Comparison of ENCODE assay signal across 9 cellular contexts in genomic region chr17:7651097-7651958, GRCh38. TPM values are rescaled to one million over a fixed set of nuclear protein-coding genes. Genes with fewer than 3 reads are reported as not detected.
A peak's percentile ranks its signal among the peaks of the same experiment; 100 is the strongest.
DNase-seq lines count a peak whose midpoint lies in the region; ATAC-seq and TF ChIP-seq lines count a peak whose summit lies in the region.
"Had no signal": no experiment of that assay in that cellular context is flagged by ENCODE, and none has a peak within 500 bp of the region (broad histone marks: within the 10 kb centered on the region; RNA-seq: fewer than 3 reads in every experiment).

No MANE protein-coding gene starts in this region.

- H3K36me3 ChIP-seq in brain microvascular endothelial cell (replicated peaks) (no peaks in the 10 kb centered on the region), liver (ENCODE audit: control insufficient read depth in 4 of 4, insufficient read depth in 3 of 4, low read depth in 1 of 4, low read length in 3 of 4) (no peaks in the 10 kb centered on the region), thymus (ENCODE audit: control insufficient read depth, insufficient read depth) (no peaks in the 10 kb centered on the region)

- POLR2A ChIA-PET in activated CD4-positive, alpha-beta T cell treated with anti-CD3 and anti-CD28 coated beads for 36 hours (lab: Charles Lee) = interaction anchor here (0.5 to 1.8 kb wide), 5 partner anchors 34 to 79 kb away, joined by 4 to 8 read pairs (median 7); partner anchors contain the start of genes FXR2 and TP53
- POLR2A ChIA-PET in RWPE1 (lab: Yijun Ruan, JAX; ENCODE audit: low non-redundant PET) = interaction anchor here (0.6 to 0.8 kb wide), 2 partner anchors 35 to 293 kb away, joined by 3 to 4 read pairs; no protein-coding TSS in a partner anchor

- H3K4me3 ChIP-seq in brain microvascular endothelial cell (ENCODE audit: low read depth, low read length) (peak overlapping the region; percentile 17), liver (ENCODE audit: low read depth in 1 of 3, low read length in 3 of 3) (peak overlapping the region; percentile 49 to 66 (median 50)), thymus (ENCODE audit: low read length) (peak overlapping the region; percentile 40)

- no peak for ATAC-seq in activated CD4-positive, alpha-beta T cell treated with anti-CD3 and anti-CD28 coated beads for 36 hours
- no peak for ATAC-seq in GM19467 (IDR thresholded peaks at IDR 0.05; ENCODE audit: unreplicated experiment)

- no peak overlapping the region for H3K27ac Mint-ChIP-seq in activated CD4-positive, alpha-beta T cell treated with anti-CD3 and anti-CD28 coated beads for 36 hours

- H3K4me1 ChIP-seq in liver (ENCODE audit: control insufficient read depth in 4 of 4, insufficient read depth in 4 of 4, low read length in 3 of 4) = peaks cover 4 to 18% (median 9%) of the 10 kb centered on the region in 4 donors
- peaks cover 10% of the 10 kb centered on the region for H3K4me1 ChIP-seq in thymus (ENCODE audit: control insufficient read depth, insufficient read depth, low read length)

- WGBS in liver = 4% methylated on average over 82 of the region's 82 CpGs
- 2% methylated on average over 82 of the region's 82 CpGs for WGBS in thymus

- in situ Hi-C loops in brain microvascular endothelial cell (cut with HindIII; ENCODE audit: low pct_ligation_motif_present, low sequenced_read_pairs) = no loop called here

- no peaks in the 10 kb centered on the region for H3K36me3 Mint-ChIP-seq in activated CD4-positive, alpha-beta T cell treated with anti-CD3 and anti-CD28 coated beads for 36 hours (ENCODE audit: low read depth)

- no peak for TF ChIP-seq RAD21 in liver (IDR thresholded peaks at IDR 0.05)

- CTCF ChIA-PET in activated CD4-positive, alpha-beta T cell treated with anti-CD3 and anti-CD28 coated beads for 36 hours (lab: Charles Lee) = interaction anchor here (0.6 to 1.3 kb wide), 5 partner anchors 17 to 339 kb away, joined by 3 to 9 read pairs (median 3); partner anchors contain the start of gene TP53
- CTCF ChIA-PET in RWPE1 (lab: Yijun Ruan, JAX) = interaction anchor here (0.5 to 1.2 kb wide), 5 partner anchors 19 to 339 kb away, joined by 3 to 5 read pairs (median 4); partner anchors contain the start of gene TP53

- H3K27me3 ChIP-seq in brain microvascular endothelial cell (replicated peaks) = peaks cover 28% of the 10 kb centered on the region
- no peaks in the 10 kb centered on the region for H3K27me3 ChIP-seq in liver (ENCODE audit: control insufficient read depth in 4 of 4, insufficient read depth in 4 of 4, low read length in 3 of 4)
- H3K27me3 ChIP-seq in thymus (ENCODE audit: control insufficient read depth, insufficient read depth) = peaks cover 23% of the 10 kb centered on the region

- H3K9ac ChIP-seq in liver (ENCODE audit: low read depth in 1 of 2, low read length in 2 of 2) = no peak overlapping the region

- H3K27me3 Mint-ChIP-seq in activated CD4-positive, alpha-beta T cell treated with anti-CD3 and anti-CD28 coated beads for 36 hours = peaks cover 39% of the 10 kb centered on the region

- H3K4me3 Mint-ChIP-seq in activated CD4-positive, alpha-beta T cell treated with anti-CD3 and anti-CD28 coated beads for 36 hours = peak overlapping the region; percentile 56

- no peaks in the 10 kb centered on the region for H3K9me3 ChIP-seq in liver (ENCODE audit: control insufficient read depth in 4 of 4, low read length in 3 of 4)
- H3K9me3 ChIP-seq in thymus (ENCODE audit: control insufficient read depth) = no peaks in the 10 kb centered on the region

- intact Hi-C loops in activated CD4-positive, alpha-beta T cell treated with anti-CD3 and anti-CD28 coated beads for 36 hours (cut with DNase I, micrococcal nuclease) = no loop called here

- no peaks in the 10 kb centered on the region for H3K9me3 Mint-ChIP-seq in activated CD4-positive, alpha-beta T cell treated with anti-CD3 and anti-CD28 coated beads for 36 hours (ENCODE audit: low read depth)

- H3K27ac ChIP-seq in brain microvascular endothelial cell (no peak overlapping the region), liver (ENCODE audit: low read depth in 1 of 2, low read length in 2 of 2) (no peak overlapping the region), thymus (ENCODE audit: low read depth) (no peak overlapping the region), RWPE1 (no peak overlapping the region)

- DNase-seq in activated CD4-positive, alpha-beta T cell treated with anti-CD3 and anti-CD28 coated beads for 36 hours = no peak
- DNase-seq in activated CD4-positive, alpha-beta T cell treated with anti-CD3 and anti-CD28 coated beads, Interleukin-2, amount 50 U/mL, for 1 hour = no peak
- DNase-seq in brain microvascular endothelial cell (no peak), UCSD-AML1 (lab: John Stamatoyannopoulos, UW; ENCODE audit: unreplicated experiment) (no peak), RWPE1 (ENCODE audit: low spot score) (no peak)

- TF ChIP-seq CTCF in brain microvascular endothelial cell (IDR thresholded peaks at IDR 0.05; ENCODE audit: low read depth, low read length, missing control alignments) (no peak), liver (IDR thresholded peaks at IDR 0.05; ENCODE audit: low read depth, low read length, missing input control) (no peak), RWPE1 (conservative IDR thresholded peaks at IDR 0.05; ENCODE audit: low read depth) (no peak)

- peaks cover 17% of the 10 kb centered on the region for H3K4me1 Mint-ChIP-seq in activated CD4-positive, alpha-beta T cell treated with anti-CD3 and anti-CD28 coated beads for 36 hours

TF ChIP-seq in liver, 16 proteins besides CTCF, POLR2A, EP300 and RAD21:
- TF ChIP-seq REST (IDR thresholded peaks at IDR 0.05) (no peak), MAX (IDR thresholded peaks at IDR 0.05) (no peak)

RNA-seq across cellular contexts. Expression of gene ATP1B2, which starts 0.6 kb away (rescaled TPM):
- under 1 TPM; 0.32 to 0.33 TPM for total RNA-seq in activated CD4-positive, alpha-beta T cell treated with anti-CD3 and anti-CD28 coated beads for 36 hours
- total RNA-seq in liver = 1 to 10 TPM in 1 of 2 donors, under 1 TPM in 1; 0.33 to 8.3 TPM
- polyA plus RNA-seq in liver (1 to 10 TPM in 1 of 2 donors, under 1 TPM in 1; 0.53 to 3.4 TPM), thymus (1.3 TPM)
- total RNA-seq: NCI-H460 had no signal

RNA-seq across cellular contexts. Expression of gene SHBG, which starts 21.4 kb away (rescaled TPM):
- total RNA-seq in activated CD4-positive, alpha-beta T cell treated with anti-CD3 and anti-CD28 coated beads for 36 hours = under 1 TPM; 0.25 to 0.30 TPM
- total RNA-seq in liver = 10 to 100 TPM in 1 of 2 donors, 1 to 10 TPM in 1; 3.5 to 15.3 TPM
- polyA plus RNA-seq in liver = 10 to 100 TPM; 29.0 to 61.6 TPM
- 0.62 TPM for polyA plus RNA-seq in thymus

RNA-seq across cellular contexts. Expression of gene SAT2, which starts 23.7 kb away (rescaled TPM):
- 10 to 100 TPM; 15.9 to 22.2 TPM for total RNA-seq in activated CD4-positive, alpha-beta T cell treated with anti-CD3 and anti-CD28 coated beads for 36 hours
- total RNA-seq in liver = 10 to 100 TPM; 25.9 to 53.8 TPM
- polyA plus RNA-seq in liver (100 to 1,000 TPM; 158 to 181 TPM), thymus (163 TPM)

RNA-seq across cellular contexts. Expression of gene TP53, which starts 36.0 kb away (rescaled TPM):
- total RNA-seq in activated CD4-positive, alpha-beta T cell treated with anti-CD3 and anti-CD28 coated beads for 36 hours = 100 to 1,000 TPM; 127 to 165 TPM
- total RNA-seq in liver = 10 to 100 TPM; 12.3 to 18.4 TPM
- 10 to 100 TPM in 1 of 2 donors, 1 to 10 TPM in 1; 8.3 to 13.0 TPM for polyA plus RNA-seq in liver
- polyA plus RNA-seq in thymus = 31.9 TPM

RNA-seq across cellular contexts. Expression of gene FXR2, which starts 36.6 kb away (rescaled TPM):
- 10 to 100 TPM; 35.6 to 50.2 TPM for total RNA-seq in activated CD4-positive, alpha-beta T cell treated with anti-CD3 and anti-CD28 coated beads for 36 hours
- total RNA-seq in liver = 10 to 100 TPM; 12.4 to 18.3 TPM
- polyA plus RNA-seq in liver (10 to 100 TPM in 1 of 2 donors, 1 to 10 TPM in 1; 6.8 to 17.2 TPM), thymus (36.6 TPM)
